1 cellular context compared by ENCODE assay signal in genomic region chr17:55264640-55265298, GRCh38.
TF ChIP-seq lines count a peak whose summit lies in the region.

TSS of gene HLF (plus strand) at chr17:55264960. CDS start at chr17:55265485, 525 bp downstream.

TF ChIP-seq in HepG2, 621 proteins besides CTCF, POLR2A, EP300 and RAD21 (continued from another document and continues in another):
- TF ChIP-seq ZNF691 (CRISPR knock-in tag; IDR thresholded peaks at IDR 0.05; ENCODE audit: borderline replicate concordance, low read depth) (peak; percentile 90), ZUFSP (CRISPR knock-in tag; IDR thresholded peaks at IDR 0.05; ENCODE audit: borderline replicate concordance) (no peak), MXD3 (CRISPR knock-in tag; IDR thresholded peaks at IDR 0.05) (no peak), CBX2 (IDR thresholded peaks at IDR 0.05; ENCODE audit: low read depth, low read length) (no peak), CBX2 (CRISPR knock-in tag; IDR thresholded peaks at IDR 0.05; ENCODE audit: low read depth) (no peak), ZNF724P (CRISPR knock-in tag; IDR thresholded peaks at IDR 0.05; ENCODE audit: borderline replicate concordance) (no peak), FOSL2 (CRISPR knock-in tag; IDR thresholded peaks at IDR 0.05) (peak; percentile 41; the same call in 1 of the 2 replicates), ZBTB44 (CRISPR knock-in tag; IDR thresholded peaks at IDR 0.05) (no peak), HOXA7 (CRISPR knock-in tag; IDR thresholded peaks at IDR 0.05) (no peak), TEF (CRISPR knock-in tag; IDR thresholded peaks at IDR 0.05) (no peak), ZSCAN30 (CRISPR knock-in tag; IDR thresholded peaks at IDR 0.05) (no peak), KDM3A (CRISPR knock-in tag; IDR thresholded peaks at IDR 0.05; ENCODE audit: low read depth) (no peak), RARA (CRISPR knock-in tag; IDR thresholded peaks at IDR 0.05) (no peak), ZBTB49 (CRISPR knock-in tag; IDR thresholded peaks at IDR 0.05; ENCODE audit: borderline replicate concordance) (no peak), ZNF639 (CRISPR knock-in tag; conservative IDR thresholded peaks at IDR 0.05) (no peak), MXD1 (CRISPR knock-in tag; IDR thresholded peaks at IDR 0.05) (peak; percentile 64; the same call in 1 of the 2 replicates), ZNF562 (CRISPR knock-in tag; IDR thresholded peaks at IDR 0.05; ENCODE audit: borderline replicate concordance) (no peak), GATA4 (IDR thresholded peaks at IDR 0.05; ENCODE audit: borderline replicate concordance, low read depth) (no peak), ZNF672 (CRISPR knock-in tag; IDR thresholded peaks at IDR 0.05) (no peak), IKZF1 (IDR thresholded peaks at IDR 0.05) (no peak), SMAD3 (CRISPR knock-in tag; IDR thresholded peaks at IDR 0.05) (no peak), THYN1 (CRISPR knock-in tag; IDR thresholded peaks at IDR 0.05; ENCODE audit: borderline replicate concordance, low read depth) (no peak), NFAT5 (CRISPR knock-in tag; IDR thresholded peaks at IDR 0.05) (0 out of 2 replicates have a peak, but pooled peaks have one; percentile 45), SETDB1 (CRISPR knock-in tag; IDR thresholded peaks at IDR 0.05; ENCODE audit: borderline replicate concordance) (no peak), FOXM1 (CRISPR knock-in tag; IDR thresholded peaks at IDR 0.05) (no peak), IRF1 (CRISPR knock-in tag; IDR thresholded peaks at IDR 0.05; ENCODE audit: low read depth) (no peak), SIN3A (IDR thresholded peaks at IDR 0.05; ENCODE audit: borderline replicate concordance, low read depth, low read length) (peak; percentile 68; the same call in 1 of the 2 replicates), CBX1 (IDR thresholded peaks at IDR 0.05; ENCODE audit: low read depth) (no peak), HDAC1 (CRISPR knock-in tag; IDR thresholded peaks at IDR 0.05) (0 out of 2 replicates have a peak, but pooled peaks have one; percentile 16), ZNF780A (CRISPR knock-in tag; IDR thresholded peaks at IDR 0.05) (no peak), IKZF5 (CRISPR knock-in tag; IDR thresholded peaks at IDR 0.05) (0 out of 2 replicates have a peak, but pooled peaks have one; percentile 48), RFX3 (CRISPR knock-in tag; IDR thresholded peaks at IDR 0.05) (no peak), MED1 (CRISPR knock-in tag; IDR thresholded peaks at IDR 0.05) (peak; percentile 83), SCMH1 (CRISPR knock-in tag; IDR thresholded peaks at IDR 0.05; ENCODE audit: borderline replicate concordance) (no peak), ZNF275 (CRISPR knock-in tag; IDR thresholded peaks at IDR 0.05; ENCODE audit: borderline replicate concordance) (no peak), STAT5B (CRISPR knock-in tag; IDR thresholded peaks at IDR 0.05) (no peak), KAT8 (CRISPR knock-in tag; IDR thresholded peaks at IDR 0.05) (no peak), ZFY (CRISPR knock-in tag; IDR thresholded peaks at IDR 0.05) (peak; percentile 60; the same call in 1 of the 2 replicates), DBP (CRISPR knock-in tag; IDR thresholded peaks at IDR 0.05; ENCODE audit: not compliant biosample characterization) (no peak), MYPOP (CRISPR knock-in tag; IDR thresholded peaks at IDR 0.05) (peak; percentile 70; the same call in 1 of the 2 replicates), ZFP82 (CRISPR knock-in tag; IDR thresholded peaks at IDR 0.05; ENCODE audit: borderline replicate concordance) (no peak)
